ENCODE assay signal across 8 cellular contexts in the genomic region with DNA sequence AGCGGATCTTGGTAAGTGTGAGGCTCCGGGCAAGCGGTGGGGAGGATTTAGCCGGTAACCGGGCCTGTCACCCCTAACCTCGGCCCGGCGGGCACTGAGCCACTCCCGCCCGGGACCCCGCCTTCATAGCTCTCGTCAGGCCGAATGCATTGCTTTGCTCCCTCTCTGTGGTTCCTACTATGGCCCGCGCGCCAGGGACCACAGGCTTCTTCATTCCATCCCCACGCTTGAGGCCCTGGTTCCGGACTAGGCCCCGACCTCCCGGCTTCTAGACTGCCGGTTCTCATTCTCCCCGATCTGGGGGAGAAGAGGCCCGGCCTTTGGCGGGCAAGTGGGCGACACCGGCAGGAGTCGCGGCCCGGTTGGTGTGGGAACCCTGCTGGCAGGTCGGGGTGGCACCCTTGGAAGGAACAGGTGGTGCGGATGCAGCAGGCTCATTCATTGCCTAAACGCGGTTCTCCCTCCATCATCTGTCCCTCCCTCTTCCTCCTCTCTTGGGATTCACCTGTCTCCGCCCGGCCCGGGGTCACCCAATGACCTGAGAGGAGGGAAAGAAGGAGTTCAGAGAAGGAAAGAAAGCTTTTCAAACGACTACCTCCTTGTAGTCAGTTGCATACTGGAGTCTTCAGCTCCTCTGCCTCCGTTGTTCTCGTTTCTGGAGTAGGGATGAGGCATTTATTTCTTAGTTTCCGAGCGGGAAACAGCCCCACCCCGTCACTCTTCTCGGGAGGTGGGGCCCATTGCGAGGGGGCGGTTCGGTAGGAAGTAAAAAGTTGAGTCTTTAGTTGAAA. TPM values are rescaled to one million over a fixed set of nuclear protein-coding genes. Genes with fewer than 3 reads are reported as not detected.
DNase-seq lines count a peak whose midpoint lies in the region; ATAC-seq and TF ChIP-seq lines count a peak whose summit lies in the region.

A gene (minus strand): TSS at position 657 of the 791 bp plus-strand sequence. CDS start 6,679 bp downstream, outside the sequence.

- peaks cover 33% of the 10 kb centered on the region for H3K4me1 ChIP-seq in lower lobe of right lung

- peak within 1 kb of the TSS; percentile 99 for H3K4me3 ChIP-seq in lower lobe of right lung

- H3K27me3 ChIP-seq in lower lobe of right lung (ENCODE audit: low read depth) = no peaks in the 10 kb centered on the region

- H3K36me3 Mint-ChIP-seq in activated CD4-positive, alpha-beta T cell treated with anti-CD3 and anti-CD28 coated beads, Interleukin-2, amount 10 ng/mL, durations not matched to agents 7 days and 5 days (ENCODE audit: low read depth) = peaks cover 30% of the 10 kb centered on the region

- no peaks in the 10 kb centered on the region for H3K9me3 Mint-ChIP-seq in activated CD4-positive, alpha-beta T cell treated with anti-CD3 and anti-CD28 coated beads, Interleukin-2, amount 10 ng/mL, durations not matched to agents 7 days and 5 days

- peak; percentile 19 for TF ChIP-seq CTCF in lower lobe of right lung (IDR thresholded peaks at IDR 0.05)

- POLR2A ChIA-PET in activated CD4-positive, alpha-beta T cell treated with anti-CD3 and anti-CD28 coated beads, Interleukin-2, amount 10 ng/mL, durations not matched to agents 7 days and 5 days (lab: Charles Lee) = interaction anchor here (0.5 to 0.8 kb wide), 4 partner anchors 10 to 220 kb away, joined by 3 to 4 read pairs (median 3); no protein-coding TSS in a partner anchor

- H3K4me1 Mint-ChIP-seq in activated CD4-positive, alpha-beta T cell treated with anti-CD3 and anti-CD28 coated beads, Interleukin-2, amount 10 ng/mL, durations not matched to agents 7 days and 5 days = peaks cover 63% of the 10 kb centered on the region

- H3K4me3 Mint-ChIP-seq in activated CD4-positive, alpha-beta T cell treated with anti-CD3 and anti-CD28 coated beads, Interleukin-2, amount 10 ng/mL, durations not matched to agents 7 days and 5 days = peak within 1 kb of the TSS; percentile 99

- CTCF ChIA-PET in activated CD4-positive, alpha-beta T cell treated with anti-CD3 and anti-CD28 coated beads, Interleukin-2, amount 10 ng/mL, durations not matched to agents 7 days and 5 days (lab: Charles Lee) = interaction anchor here (0.6 to 2.4 kb wide), 14 partner anchors 8 to 285 kb away, joined by 3 to 9 read pairs (median 3); no protein-coding TSS in a partner anchor

- H3K9me3 ChIP-seq in lower lobe of right lung = no peaks in the 10 kb centered on the region

- DNase-seq in A172 (ENCODE audit: low spot score) (peak; percentile 42), NCI-H2227 (lab: John Stamatoyannopoulos, UW; ENCODE audit: unreplicated experiment) (peak; percentile 42), dermis microvascular lymphatic vessel endothelial cell (ENCODE audit: low read depth in 2 of 2) (peak in 1 of 2 donors; percentile 60), lower lobe of right lung (peak; percentile 67)
- DNase-seq in activated CD4-positive, alpha-beta T cell treated with anti-CD3 and anti-CD28 coated beads, Interleukin-2, amount 10 ng/mL, durations not matched to agents 7 days and 5 days = peak; percentile 75
- peak; percentile 42 for DNase-seq in stimulated activated CD8-positive, alpha-beta memory T cell treated with anti-CD3 and anti-CD28 coated beads, Interleukin-12 subunit alpha, Interleukin-12 subunit beta, amount 100 ng/mL, for 4 hours (ENCODE audit: low read depth)

- H3K27me3 Mint-ChIP-seq in activated CD4-positive, alpha-beta T cell treated with anti-CD3 and anti-CD28 coated beads, Interleukin-2, amount 10 ng/mL, durations not matched to agents 7 days and 5 days = no peaks in the 10 kb centered on the region

- intact Hi-C loops in lower lobe of right lung (cut with DNase I) = no loop called here

- ATAC-seq in GM18508 (IDR thresholded peaks at IDR 0.05; ENCODE audit: insufficient read depth, unreplicated experiment) (peak; percentile 24), HG03039 (IDR thresholded peaks at IDR 0.05; ENCODE audit: unreplicated experiment) (peak; percentile 32), lower lobe of right lung (peak; percentile 63 to 70)

- no peaks in the 10 kb centered on the region for H3K36me3 ChIP-seq in lower lobe of right lung

- peak within 1 kb of the TSS; percentile 93 for H3K27ac ChIP-seq in lower lobe of right lung

- peak within 1 kb of the TSS; percentile 99 for H3K27ac Mint-ChIP-seq in activated CD4-positive, alpha-beta T cell treated with anti-CD3 and anti-CD28 coated beads, Interleukin-2, amount 10 ng/mL, durations not matched to agents 7 days and 5 days

RNA-seq across cellular contexts. Expression of the gene that starts here (rescaled TPM):
- 66.0 and 102 TPM in 2 replicates for total RNA-seq in A172 (2014; rRNA removed; shearing (Covaris generic))
- total RNA-seq in activated CD4-positive, alpha-beta T cell treated with anti-CD3 and anti-CD28 coated beads, Interleukin-2, amount 10 ng/mL, durations not matched to agents 7 days and 5 days = 10 to 100 TPM; 37.3 to 42.4 TPM
- total RNA-seq in dermis microvascular lymphatic vessel endothelial cell (38.8 and 52.8 TPM in 2 replicates), lower lobe of right lung (52.0 TPM)
